Comparison of ENCODE assay signal across 18 cellular contexts in genomic region chr4:155478336-155478825, GRCh38.
DNase-seq lines count a peak whose midpoint lies in the region; ATAC-seq, FAIRE-seq and TF ChIP-seq lines count a peak whose summit lies in the region.
"Had no signal": no experiment of that assay in that cellular context is flagged by ENCODE, and none has a peak within 500 bp of the region (broad histone marks: within the 10 kb centered on the region; RNA-seq: fewer than 3 reads in every experiment).

No MANE protein-coding gene starts in this region.

- intact Hi-C loops in stomach (cut with DNase I; ENCODE audit: low total_unique reads), result no loop called here

- no peak overlapping the region for H3K9ac ChIP-seq in Karpas-422 (ENCODE audit: low read length)

- no peak for ATAC-seq in GM21360 (IDR thresholded peaks at IDR 0.05; ENCODE audit: unreplicated experiment)

- no peak for TF ChIP-seq EP300 in stomach (IDR thresholded peaks at IDR 0.05)

- H3K9me3 ChIP-seq in Karpas-422 (ENCODE audit: low read length) (no peaks in the 10 kb centered on the region), stomach (no peaks in the 10 kb centered on the region)

- H3K4me3 ChIP-seq in AG10803 (ENCODE audit: low read length) (no peak overlapping the region), Karpas-422 (ENCODE audit: low read length) (no peak overlapping the region), cardiac fibroblast (replicated peaks in 1 of 2; ENCODE audit: low read depth in 2 of 2, low read length in 2 of 2) (no peak overlapping the region), fibroblast of the aortic adventitia (ENCODE audit: low read depth, low read length) (no peak overlapping the region), stomach (no peak overlapping the region)

- H3K27ac ChIP-seq in Karpas-422 (ENCODE audit: low read length) (no peak overlapping the region), stomach (no peak overlapping the region)

- H3K4me1 ChIP-seq in Karpas-422 (ENCODE audit: low read length) (peaks cover 22% of the 10 kb centered on the region), stomach (no peaks in the 10 kb centered on the region)

- H3K79me2 ChIP-seq in Karpas-422 (ENCODE audit: low read length), result no peaks in the 10 kb centered on the region

- no peaks in the 10 kb centered on the region for H4K20me1 ChIP-seq in Karpas-422 (ENCODE audit: insufficient read depth, low read depth, low read length)

- 61 to 74% (median 67%) methylated on average over 3 of the region's 3 CpGs for WGBS in stomach, 5 donors

- H3K36me3 ChIP-seq in Karpas-422 (ENCODE audit: insufficient read depth, low read length) (no peaks in the 10 kb centered on the region), stomach (no peaks in the 10 kb centered on the region)

- no peak for TF ChIP-seq POLR2A in stomach (IDR thresholded peaks at IDR 0.05)
- TF ChIP-seq POLR2A in GM12891 (IDR thresholded peaks at IDR 0.05; ENCODE audit: low read depth, low read length), result no peak

- FAIRE-seq in GM12891 (lab: Jason Lieb, UNC), result no peak
- FAIRE-seq: A204.1, G401.6, GM12892 had no signal

- peak overlapping the region; percentile 2 for H3K4me2 ChIP-seq in Karpas-422 (ENCODE audit: low read depth, low read length, poor library complexity, severe bottlenecking)

- TF ChIP-seq CTCF in AG10803 (conservative IDR thresholded peaks at IDR 0.05; ENCODE audit: low read length), result no peak
- no peak for TF ChIP-seq CTCF in cardiac fibroblast (IDR thresholded peaks at IDR 0.05; ENCODE audit: low read depth, low read length)
- TF ChIP-seq CTCF in fibroblast of the aortic adventitia (IDR thresholded peaks at IDR 0.05; ENCODE audit: insufficient read depth, low read length), result no peak
- no peak for TF ChIP-seq CTCF in stomach (IDR thresholded peaks at IDR 0.05)

- DNase-seq in AG10803 (ENCODE audit: low read depth) (peak; percentile 1), Karpas-422 (no peak), cardiac fibroblast (ENCODE audit: low read depth in 2 of 2) (peak; percentile 9 to 29), fibroblast of the aortic adventitia (ENCODE audit: low read depth) (peak; percentile 45), NCI-H510A treated with DMSO at 0.1 percent for 48 hours (lab: John Stamatoyannopoulos, UW) (no peak), stomach (no peak), GM12891 (ENCODE audit: insufficient read length, low spot score) (no peak)
- DNase-seq: DMS53, H7, Kasumi-1, NCI-H1930, NCI-H2171 treated with DMSO at 0.1 percent for 48 hours, NCI-H524, SIG-M5 had no signal

- peak overlapping the region; percentile 11; the same call in 1 of the 2 replicates for H2AFZ ChIP-seq in Karpas-422 (ENCODE audit: low read length)

- H3K9me2 ChIP-seq in Karpas-422 (replicated peaks; ENCODE audit: insufficient read depth, low read length), result no peaks in the 10 kb centered on the region

- H3K27me3 ChIP-seq in Karpas-422 (ENCODE audit: low read length), result no peaks in the 10 kb centered on the region
- no peaks in the 10 kb centered on the region for H3K27me3 ChIP-seq in stomach

TF ChIP-seq in GM12891, 5 proteins besides CTCF, POLR2A, EP300 and RAD21:
- no peak for TF ChIP-seq SPI1 (IDR thresholded peaks at IDR 0.05; ENCODE audit: low read depth, low read length)
- no peak for TF ChIP-seq PAX5 (IDR thresholded peaks at IDR 0.05; ENCODE audit: insufficient read depth, low read length, severe bottlenecking)
TF ChIP-seq in GM12891: peak in this region for 0.

Comparison
In these comparisons a context has a peak if more than half of its experiments do, and no peak if none do; other contexts are left out.
1. DNase-seq: peak in AG10803 (single experiment), cardiac fibroblast (2 of 2) and fibroblast of the aortic adventitia (single experiment); none in Karpas-422 (single experiment), NCI-H510A treated with DMSO at 0.1 percent for 48 hours (single experiment), stomach (single experiment) and GM12891 (single experiment).